In genomic region chr12:89016970-89017778, GRCh38 we compare ENCODE assay signal across 8 cellular contexts.
A peak's percentile ranks its signal among the peaks of the same experiment; 100 is the strongest.
DNase-seq lines count a peak whose midpoint lies in the region; ATAC-seq and TF ChIP-seq lines count a peak whose summit lies in the region.

No MANE protein-coding gene starts in this region.

- no peaks in the 10 kb centered on the region for H3K36me3 ChIP-seq in heart right ventricle

- H3K27ac ChIP-seq in heart right ventricle, result no peak overlapping the region

- no peak overlapping the region for H3K4me3 Mint-ChIP-seq in activated naive CD4-positive, alpha-beta T cell treated with anti-CD3 and anti-CD28 coated beads, Interleukin-2, amount 10 ng/mL, durations not matched to agents 7 days and 5 days

- CTCF ChIA-PET in AG04449 (lab: Yijun Ruan, JAX), result interaction anchor here (0.6 to 6.2 kb wide), 44 partner anchors 8 to 909 kb away, joined by 3 to 265 read pairs (median 4); partner anchors contain the start of genes GALNT4 and POC1B
- CTCF ChIA-PET in activated naive CD4-positive, alpha-beta T cell treated with anti-CD3 and anti-CD28 coated beads, Interleukin-2, amount 10 ng/mL, durations not matched to agents 7 days and 5 days (lab: Charles Lee), result interaction anchor here (0.6 to 6.0 kb wide), 25 partner anchors 11 to 1923 kb away, joined by 3 to 123 read pairs (median 4); partner anchors contain the start of genes DUSP6, GALNT4 and POC1B

- DNase-seq in AG04449 (ENCODE audit: low read depth, low spot score) (no peak), HS-27A (ENCODE audit: low read depth) (peak; percentile 35), NCI-H748 (lab: John Stamatoyannopoulos, UW; ENCODE audit: unreplicated experiment) (peak; percentile 81), heart right ventricle (peak in 1 of 2 donors; percentile 47), pons (ENCODE audit: low spot score) (peak; percentile 77)
- peak; percentile 44 for DNase-seq in activated naive CD4-positive, alpha-beta T cell treated with anti-CD3 and anti-CD28 coated beads, Interleukin-2, amount 10 ng/mL, durations not matched to agents 7 days and 5 days

- peak overlapping the region; percentile 37 for H3K4me3 ChIP-seq in AG04449 (ENCODE audit: low read depth, low read length)
- peak overlapping the region in 2 of 10 donors; percentile 5 to 8 for H3K4me3 ChIP-seq in heart right ventricle

- H3K27me3 Mint-ChIP-seq in activated naive CD4-positive, alpha-beta T cell treated with anti-CD3 and anti-CD28 coated beads, Interleukin-2, amount 10 ng/mL, durations not matched to agents 7 days and 5 days, result peaks cover 8% of the 10 kb centered on the region

- no peaks in the 10 kb centered on the region for H3K9me3 Mint-ChIP-seq in activated naive CD4-positive, alpha-beta T cell treated with anti-CD3 and anti-CD28 coated beads, Interleukin-2, amount 10 ng/mL, durations not matched to agents 7 days and 5 days

- POLR2A ChIA-PET in AG04449 (lab: Yijun Ruan, JAX), result no interaction called here

- no peaks in the 10 kb centered on the region for H3K9me3 ChIP-seq in heart right ventricle

- peak; percentile 55 for TF ChIP-seq CTCF in AG04449 (IDR thresholded peaks at IDR 0.05; ENCODE audit: insufficient read depth, low read length, missing control alignments)
- TF ChIP-seq CTCF in GM12872 (IDR thresholded peaks at IDR 0.05; ENCODE audit: insufficient read depth, low read depth, low read length), result peak; percentile 70
- TF ChIP-seq CTCF in heart right ventricle (IDR thresholded peaks at IDR 0.05), result peak; percentile 53 to 87 (median 74)

- peaks cover 0 to 20% (median 10%) of the 10 kb centered on the region in 9 donors for H3K4me1 ChIP-seq in heart right ventricle

- H3K27ac Mint-ChIP-seq in activated naive CD4-positive, alpha-beta T cell treated with anti-CD3 and anti-CD28 coated beads, Interleukin-2, amount 10 ng/mL, durations not matched to agents 7 days and 5 days, result peak overlapping the region; percentile 50

- peaks cover 23% of the 10 kb centered on the region for H3K4me1 Mint-ChIP-seq in activated naive CD4-positive, alpha-beta T cell treated with anti-CD3 and anti-CD28 coated beads, Interleukin-2, amount 10 ng/mL, durations not matched to agents 7 days and 5 days

- WGBS in heart right ventricle, 2 donors, result 12 to 13% methylated on average over 21 of the region's 21 CpGs

- peaks cover 0 to 4% (median 0%) of the 10 kb centered on the region in 7 donors for H3K27me3 ChIP-seq in heart right ventricle

- ATAC-seq in heart right ventricle (peak in 3 of 8 donors; percentile 37 to 62 (median 41)), GM19455 (IDR thresholded peaks at IDR 0.05; ENCODE audit: unreplicated experiment) (no peak)

- intact Hi-C loops in heart right ventricle (cut with DNase I), result loop anchor here in 5 of 10 donors (1.0 to 10.0 kb wide), 6 partner anchors 32 to 509 kb away; partner anchors contain the start of genes GALNT4 (in 3 of the 5) and POC1B (in 2 of the 5)

- H3K36me3 Mint-ChIP-seq in activated naive CD4-positive, alpha-beta T cell treated with anti-CD3 and anti-CD28 coated beads, Interleukin-2, amount 10 ng/mL, durations not matched to agents 7 days and 5 days, result no peaks in the 10 kb centered on the region
